In genomic region chr17:79395545-79395944, GRCh38 we compare ENCODE assay signal across 6 cellular contexts.
"Had no signal": no experiment of that assay in that cellular context is flagged by ENCODE, and none has a peak within 500 bp of the region (broad histone marks: within the 10 kb centered on the region; RNA-seq: fewer than 3 reads in every experiment).

No MANE protein-coding gene starts in this region.

- DNase-seq: GM23248, GOT3, H7, HCEC 1CT, KG1 had no signal

- H2AFZ ChIP-seq: GM23248 had no signal

- H3K9ac ChIP-seq: GM23248 had no signal

- H3K4me3 ChIP-seq: GM23248, K562 had no signal

- H3K27ac ChIP-seq: GM23248 had no signal
